Comparison of ENCODE assay signal across 8 cellular contexts in the genomic region with DNA sequence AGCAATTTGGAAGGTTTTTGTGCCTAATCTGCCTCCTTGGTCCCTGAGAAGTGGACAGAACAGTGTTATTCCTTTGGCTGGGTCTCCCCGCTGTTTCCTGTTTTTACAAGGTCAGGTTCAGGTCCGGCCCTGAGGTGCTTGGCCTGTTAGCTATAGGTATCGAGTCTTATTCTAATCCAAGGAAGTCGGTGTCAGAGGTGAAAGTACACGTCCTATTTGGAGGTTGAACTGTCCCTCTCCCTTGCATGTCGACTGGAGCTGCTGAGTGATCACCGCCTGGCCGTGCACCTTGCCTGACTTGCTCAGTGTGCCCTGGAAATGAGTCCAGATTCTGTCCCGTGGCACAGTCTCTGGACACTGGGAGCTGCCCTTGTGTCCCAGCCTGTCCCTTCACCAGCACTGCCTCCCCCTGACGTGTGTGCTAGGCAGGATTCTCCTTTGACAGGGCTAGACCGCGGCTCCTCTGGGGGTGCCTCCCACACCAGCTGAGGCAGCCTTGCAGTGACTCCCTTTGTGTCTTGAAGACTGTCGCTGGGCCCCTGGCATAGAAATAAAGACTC.
A peak's percentile ranks its signal among the peaks of the same experiment; 100 is the strongest.
DNase-seq lines count a peak whose midpoint lies in the region; ATAC-seq, FAIRE-seq and TF ChIP-seq lines count a peak whose summit lies in the region.

No MANE protein-coding gene starts in this region.

- H3K4me3 Mint-ChIP-seq in IgD-negative memory B cell: peak overlapping the region in 1 of 4 donors; percentile 67
- no peak overlapping the region for H3K4me3 Mint-ChIP-seq in activated naive CD8-positive, alpha-beta T cell

- H3K27ac ChIP-seq in left lung (peak overlapping the region; percentile 41 to 65), spleen (peak overlapping the region in 7 of 8 donors; percentile 43 to 75 (median 65))

- no peaks in the 10 kb centered on the region for H3K27me3 Mint-ChIP-seq in IgD-negative memory B cell
- H3K27me3 Mint-ChIP-seq in activated naive CD8-positive, alpha-beta T cell: no peaks in the 10 kb centered on the region

- no peak overlapping the region for H3K4me3 ChIP-seq in left lung
- no peak overlapping the region for H3K4me3 ChIP-seq in spleen

- ATAC-seq in left lung: peak; percentile 7
- no peak for ATAC-seq in activated CD4-positive, CD25-positive, alpha-beta regulatory T cell treated with anti-CD3 and anti-CD28 coated beads, Interleukin-2, amount 50 U/mL, for 24 hours

- peak overlapping the region; percentile 44 to 86 (median 83) for H3K27ac Mint-ChIP-seq in IgD-negative memory B cell
- peak overlapping the region; percentile 71 for H3K27ac Mint-ChIP-seq in activated naive CD8-positive, alpha-beta T cell

- H3K9me3 ChIP-seq in left lung (no peaks in the 10 kb centered on the region), spleen (no peaks in the 10 kb centered on the region)

- DNase-seq in left lung: no peak
- DNase-seq in spleen: no peak
- no peak for DNase-seq in urothelium cell line (ENCODE audit: low spot score)
- DNase-seq in NCI-H82 (lab: John Stamatoyannopoulos, UW): no peak
- no peak for DNase-seq in NCI-H226

- no peak for TF ChIP-seq POLR2A in spleen (IDR thresholded peaks at IDR 0.05)

- no peaks in the 10 kb centered on the region for H3K9me3 Mint-ChIP-seq in IgD-negative memory B cell
- H3K9me3 Mint-ChIP-seq in activated naive CD8-positive, alpha-beta T cell (ENCODE audit: low read depth): no peaks in the 10 kb centered on the region

- TF ChIP-seq CTCF in left lung (IDR thresholded peaks at IDR 0.05) (no peak), spleen (IDR thresholded peaks at IDR 0.05 in 8 of 11, conservative IDR thresholded peaks at IDR 0.05 in 3 of 11) (no peak)

- H3K4me1 Mint-ChIP-seq in IgD-negative memory B cell: peaks cover 17 to 34% (median 26%) of the 10 kb centered on the region in 3 donors
- peaks cover 56% of the 10 kb centered on the region for H3K4me1 Mint-ChIP-seq in activated naive CD8-positive, alpha-beta T cell (ENCODE audit: low read depth)

- H3K4me1 ChIP-seq in left lung (peaks cover 36 to 97% of the 10 kb centered on the region in 2 donors), spleen (peaks cover 34 to 100% (median 79%) of the 10 kb centered on the region in 6 donors)

- 56 to 66% (median 62%) methylated on average over 13 of the region's 13 CpGs for WGBS in spleen, 5 donors

- intact Hi-C loops in left lung (cut with DNase I) (no loop called here), spleen (cut with DNase I; ENCODE audit: low total_unique reads) (no loop called here)

- H3K36me3 Mint-ChIP-seq in IgD-negative memory B cell: no peaks in the 10 kb centered on the region
- H3K36me3 Mint-ChIP-seq in activated naive CD8-positive, alpha-beta T cell: peaks cover 3% of the 10 kb centered on the region

- H3K36me3 ChIP-seq in left lung (peaks cover 0 to 31% of the 10 kb centered on the region in 2 donors), spleen (peaks cover 0 to 48% (median 10%) of the 10 kb centered on the region in 6 donors)

- no peak for FAIRE-seq in urothelium cell line (lab: Jason Lieb, UNC)

- H3K27me3 ChIP-seq in left lung (no peaks in the 10 kb centered on the region), spleen (replicated peaks in 1 of 7) (no peaks in the 10 kb centered on the region)
